ENCODE assay signal across 17 cellular contexts in genomic region chr3:189001559-189001958, GRCh38.
DNase-seq lines count a peak whose midpoint lies in the region; ATAC-seq and TF ChIP-seq lines count a peak whose summit lies in the region.
"Had no signal": no experiment of that assay in that cellular context is flagged by ENCODE, and none has a peak within 500 bp of the region (broad histone marks: within the 10 kb centered on the region; RNA-seq: fewer than 3 reads in every experiment).

No MANE protein-coding gene starts in this region.

- peak; percentile 92 for ATAC-seq in IMR-90 (ENCODE audit: low read depth)
- no peak for ATAC-seq in activated naive CD4-positive, alpha-beta T cell treated with anti-CD3 and anti-CD28 coated beads, Interleukin-2, amount 50 U/mL, for 72 hours
- ATAC-seq: HepG2; lower lobe of right lung; stimulated activated naive B cell treated with anti-CD40 and anti-IgM and Interleukin-4, amounts not matched to agents 10 μg/mL and 1 μg/mL and 100 μg/mL, for 72 hours had no signal

- no peak overlapping the region for H2BK120ac ChIP-seq in IMR-90 (ENCODE audit: low read depth, low read length)

- H4K5ac ChIP-seq in IMR-90 (ENCODE audit: low read depth, low read length): no peak overlapping the region

- H3K4me3 ChIP-seq in AG09309 (ENCODE audit: control insufficient read depth, low read depth, low read length) (no peak overlapping the region), IMR-90 (ENCODE audit: insufficient read depth, low read depth, low read length) (no peak overlapping the region), mammary epithelial cell (replicated peaks in 1 of 3; ENCODE audit: insufficient read depth in 1 of 3, low read depth in 2 of 3, low read length in 3 of 3) (no peak overlapping the region)
- H3K4me3 ChIP-seq: lower lobe of right lung, ovary had no signal

- H2AFZ ChIP-seq in IMR-90 (replicated peaks; ENCODE audit: low read length, poor library complexity): no peak overlapping the region
- no peak overlapping the region for H2AFZ ChIP-seq in mammary epithelial cell (ENCODE audit: low read depth, low read length)

- no peaks in the 10 kb centered on the region for H3K27me3 ChIP-seq in IMR-90 (ENCODE audit: control insufficient read depth, insufficient read depth, low read length)
- H3K27me3 ChIP-seq in mammary epithelial cell (ENCODE audit: insufficient read depth, low read length): no peaks in the 10 kb centered on the region
- H3K27me3 ChIP-seq: ovary had no signal

- no peak overlapping the region for H2BK15ac ChIP-seq in IMR-90 (ENCODE audit: low read depth, low read length)

- H3K79me1 ChIP-seq in IMR-90 (ENCODE audit: low read depth in 1 of 2, low read length in 2 of 2): no peaks in the 10 kb centered on the region

- POLR2A ChIA-PET in IMR-90 (lab: Charles Lee; ENCODE audit: unreplicated experiment): interaction anchor here (0.6 kb wide), 1 partner anchor 1434 kb away, joined by 3 read pairs; no protein-coding TSS in a partner anchor

- no peak overlapping the region for H3K14ac ChIP-seq in IMR-90 (replicated peaks; ENCODE audit: low read depth, low read length)

- TF ChIP-seq CTCF in AG09309 (IDR thresholded peaks at IDR 0.05; ENCODE audit: control insufficient read depth, insufficient read depth, low read depth, low read length, missing control alignments) (no peak), IMR-90 (conservative IDR thresholded peaks at IDR 0.05; ENCODE audit: low read depth, low read length) (no peak), mammary epithelial cell (conservative IDR thresholded peaks at IDR 0.05 in 1 of 2, IDR thresholded peaks at IDR 0.05 in 1 of 2; ENCODE audit: extremely low read depth in 1 of 2, insufficient read depth in 1 of 2, low read depth in 1 of 2, low read length in 2 of 2) (no peak)

- H3K79me2 ChIP-seq in mammary epithelial cell (ENCODE audit: insufficient read depth, low read length): no peaks in the 10 kb centered on the region

- H2BK5ac ChIP-seq in IMR-90 (ENCODE audit: low read depth, low read length, poor library complexity, severe bottlenecking): no peak overlapping the region

- no peak overlapping the region for H2BK20ac ChIP-seq in IMR-90 (ENCODE audit: low read depth, low read length)

- H3K27ac ChIP-seq in IMR-90 (ENCODE audit: insufficient read depth, low read length) (no peak overlapping the region), mammary epithelial cell (ENCODE audit: insufficient read depth, low read depth, low read length) (no peak overlapping the region)
- H3K27ac ChIP-seq: lower lobe of right lung, ovary had no signal

- H3K36me3 ChIP-seq in IMR-90 (ENCODE audit: control insufficient read depth, insufficient read depth, low read length) (no peaks in the 10 kb centered on the region), mammary epithelial cell (ENCODE audit: insufficient read depth, low read length) (no peaks in the 10 kb centered on the region)
- H3K36me3 ChIP-seq: lower lobe of right lung, ovary had no signal

- H3K9me3 ChIP-seq in IMR-90 (ENCODE audit: control insufficient read depth, insufficient read depth, low read length) (no peaks in the 10 kb centered on the region), mammary epithelial cell (replicated peaks; ENCODE audit: insufficient read depth, low read length) (no peaks in the 10 kb centered on the region)
- H3K9me3 ChIP-seq: lower lobe of right lung, ovary had no signal

- H3K9me1 ChIP-seq in IMR-90 (ENCODE audit: insufficient read depth, low read length): 0 out of 2 replicates have a peak, but pooled peaks cover 5% of the 10 kb centered on the region

- H3K23ac ChIP-seq in IMR-90 (ENCODE audit: low read depth, low read length): no peak overlapping the region

- TF ChIP-seq POLR2A in IMR-90 (IDR thresholded peaks at IDR 0.05; ENCODE audit: low read depth, low read length): no peak

- no peak overlapping the region for H3K56ac ChIP-seq in IMR-90 (ENCODE audit: extremely low read depth, insufficient read depth, low read length)

- H4K91ac ChIP-seq in IMR-90 (ENCODE audit: insufficient read depth, low read depth, low read length): no peak overlapping the region

- no peak overlapping the region for H3K4me2 ChIP-seq in IMR-90 (ENCODE audit: low read depth, low read length)
- no peak overlapping the region for H3K4me2 ChIP-seq in mammary epithelial cell (ENCODE audit: insufficient read depth, low read depth, low read length)

- DNase-seq in AG09309 (ENCODE audit: low read depth): peak; percentile 27
- DNase-seq in IMR-90: peak; percentile 93
- DNase-seq in mammary epithelial cell: peak; percentile 81
- DNase-seq in kidney tubule cell (ENCODE audit: low spot score): peak; percentile 85
- no peak for DNase-seq in NCI-H1694 treated with DMSO at 0.1 percent for 48 hours (lab: John Stamatoyannopoulos, UW)
- DNase-seq in activated naive CD4-positive, alpha-beta T cell treated with anti-CD3 and anti-CD28 coated beads, Interleukin-2, amount 50 U/mL, for 72 hours (ENCODE audit: low spot score in 2 of 2): no peak
- DNase-seq in NCI-H774 (lab: John Stamatoyannopoulos, UW): no peak
- no peak for DNase-seq in D341Med (ENCODE audit: low spot score)
- DNase-seq: activated CD4-positive, alpha-beta T cell treated with anti-CD3 and anti-CD28 coated beads, Interleukin-2, amount 50 U/mL, for 1 hour; activated effector memory CD4-positive, alpha-beta T cell treated with anti-CD3 and anti-CD28 coated beads, Interleukin-2, amount 50 U/mL, for 16 hours; lower lobe of right lung; NCI-H187 treated with DMSO at 0.1 percent for 48 hours; ovary; stimulated activated CD4-positive, alpha-beta T cell treated with anti-CD3 and anti-CD28 coated beads, Interleukin-2, amount 100 ng/mL, for 48 hours; stimulated activated naive B cell treated with anti-CD40 and anti-IgM and Interleukin-4, amounts not matched to agents 10 μg/mL and 1 μg/mL and 100 μg/mL, for 72 hours had no signal

- CTCF ChIA-PET in IMR-90 (lab: Yijun Ruan, JAX): interaction anchor here (0.5 to 0.6 kb wide), 2 partner anchors 12 to 1208 kb away, joined by 3 read pairs; no protein-coding TSS in a partner anchor
- CTCF ChIA-PET in mammary epithelial cell (lab: Charles Lee; ENCODE audit: low non-redundant PET): interaction anchor here (0.6 kb wide), 1 partner anchor 370 kb away, joined by 3 read pairs; no protein-coding TSS in a partner anchor

- H4K8ac ChIP-seq in IMR-90 (ENCODE audit: low read depth in 2 of 2, low read length in 2 of 2): no peak overlapping the region

- H2AK9ac ChIP-seq in IMR-90 (replicated peaks; ENCODE audit: low read depth, low read length, poor library complexity): no peak overlapping the region

- intact Hi-C loops in IMR-90 (cut with micrococcal nuclease) (no loop called here), mammary epithelial cell (cut with micrococcal nuclease) (no loop called here)

- TF ChIP-seq RAD21 in IMR-90 (IDR thresholded peaks at IDR 0.05; ENCODE audit: low read length): no peak

- no peak overlapping the region for H3K18ac ChIP-seq in IMR-90 (ENCODE audit: low read depth, low read length)

- no peaks in the 10 kb centered on the region for H3K36me3 Mint-ChIP-seq in activated naive CD4-positive, alpha-beta T cell treated with anti-CD3 and anti-CD28 coated beads, Interleukin-2, amount 50 U/mL, for 72 hours
- H3K36me3 Mint-ChIP-seq: stimulated activated naive B cell treated with anti-CD40 and anti-IgM and Interleukin-4, amounts not matched to agents 10 μg/mL and 1 μg/mL and 100 μg/mL, for 72 hours had no signal

- H3K4me1 ChIP-seq in IMR-90 (ENCODE audit: control insufficient read depth, insufficient read depth, low read length) (no peaks in the 10 kb centered on the region; the same call in none of the 2 replicates), mammary epithelial cell (ENCODE audit: insufficient read depth, low read length) (peaks cover 12% of the 10 kb centered on the region)
- H3K4me1 ChIP-seq: lower lobe of right lung had no signal

- H2AK5ac ChIP-seq in IMR-90 (ENCODE audit: low read depth, low read length): no peak overlapping the region

- dilution Hi-C loops in IMR-90 (cut with HindIII; ENCODE audit: low sequenced_read_pairs, unreplicated experiment): no loop called here
- dilution Hi-C loops in mammary epithelial cell (cut with HindIII; ENCODE audit: low sequenced_read_pairs): no loop called here

- H3K9ac ChIP-seq in IMR-90 (ENCODE audit: low read depth, low read length) (no peak overlapping the region), mammary epithelial cell (ENCODE audit: insufficient read depth, low read length) (no peak overlapping the region)

- no TSS peak for BruUV-seq in IMR-90 (replicated peaks; lab: Mats Ljungman, UMichigan)
- no TSS peak for BruUV-seq in mammary epithelial cell (replicated peaks; lab: Mats Ljungman, UMichigan)

- H3K9me3 Mint-ChIP-seq in activated naive CD4-positive, alpha-beta T cell treated with anti-CD3 and anti-CD28 coated beads, Interleukin-2, amount 50 U/mL, for 72 hours: no peaks in the 10 kb centered on the region
- H3K9me3 Mint-ChIP-seq: stimulated activated naive B cell treated with anti-CD40 and anti-IgM and Interleukin-4, amounts not matched to agents 10 μg/mL and 1 μg/mL and 100 μg/mL, for 72 hours; T-helper 1 cell treated with Interleukin-12 subunit alpha and Interleukin-12 subunit beta and Interleukin-4 antibody, amounts not matched to agents 30 μg/mL and 1 μg/mL, for 36 hours had no signal

- no peak overlapping the region for H3K4ac ChIP-seq in IMR-90 (ENCODE audit: low read depth, low read length)

- no peaks in the 10 kb centered on the region for H4K20me1 ChIP-seq in IMR-90 (ENCODE audit: insufficient read depth, low read length)
- no peaks in the 10 kb centered on the region for H4K20me1 ChIP-seq in mammary epithelial cell (ENCODE audit: insufficient read depth, low read length)

- no peak overlapping the region for H3K27ac Mint-ChIP-seq in activated naive CD4-positive, alpha-beta T cell treated with anti-CD3 and anti-CD28 coated beads, Interleukin-2, amount 50 U/mL, for 72 hours
- H3K27ac Mint-ChIP-seq: stimulated activated naive B cell treated with anti-CD40 and anti-IgM and Interleukin-4, amounts not matched to agents 10 μg/mL and 1 μg/mL and 100 μg/mL, for 72 hours; T-helper 1 cell treated with Interleukin-12 subunit alpha and Interleukin-12 subunit beta and Interleukin-4 antibody, amounts not matched to agents 30 μg/mL and 1 μg/mL, for 36 hours had no signal

- in situ Hi-C loops in IMR-90 (cut with MboI; ENCODE audit: low sequenced_read_pairs) (no loop called here), mammary epithelial cell (cut with MboI; ENCODE audit: low sequenced_read_pairs in 2 of 2) (no loop called here)

TF ChIP-seq in IMR-90, 13 proteins besides CTCF, POLR2A, EP300 and RAD21 (continues in another document):
- TF ChIP-seq USF2 (IDR thresholded peaks at IDR 0.05; ENCODE audit: low read depth, low read length) (no peak), RCOR1 (IDR thresholded peaks at IDR 0.05; ENCODE audit: insufficient replicate concordance, low read length) (peak; percentile 74), MAZ (IDR thresholded peaks at IDR 0.05; ENCODE audit: borderline replicate concordance, low read depth, low read length) (no peak)

Comparison
In these comparisons a context has a peak if more than half of its experiments do, and no peak if none do; other contexts are left out.
1. DNase-seq: peak in AG09309 (single experiment), IMR-90 (single experiment), mammary epithelial cell (single experiment) and kidney tubule cell (single experiment); none in NCI-H1694 treated with DMSO at 0.1 percent for 48 hours (single experiment), activated naive CD4-positive, alpha-beta T cell treated with anti-CD3 and anti-CD28 coated beads, Interleukin-2, amount 50 U/mL, for 72 hours (0 of 2), NCI-H774 (single experiment) and D341Med (single experiment).